In the genomic region with DNA sequence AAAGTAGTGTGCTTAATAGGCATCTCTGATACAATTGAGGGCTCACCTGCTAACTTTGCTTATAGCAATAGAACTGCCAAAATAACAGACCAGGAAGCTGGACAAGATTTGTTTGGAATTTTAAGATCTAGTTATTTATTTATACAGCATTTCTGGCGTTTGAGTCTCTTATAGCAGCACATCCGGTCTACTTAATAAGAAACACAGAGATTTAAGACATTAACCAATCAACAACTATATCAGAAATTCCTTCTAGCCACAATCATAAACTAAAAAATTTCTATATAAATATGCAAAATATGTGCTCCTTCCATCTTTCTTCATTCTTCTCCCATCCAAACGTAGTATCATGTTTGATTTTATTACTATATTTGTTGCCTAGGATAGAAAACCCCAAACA, we compare ENCODE assay signal across 29 cellular contexts.
"Had no signal": no experiment of that assay in that cellular context is flagged by ENCODE, and none has a peak within 500 bp of the region (broad histone marks: within the 10 kb centered on the region; RNA-seq: fewer than 3 reads in every experiment).

No MANE protein-coding gene starts in this region.

- H3K27ac ChIP-seq: left lung, lower lobe of right lung, neural progenitor cell, neutrophil, parathyroid adenoma, psoas muscle, right lobe of liver, skin epidermis, stomach, testis, thyroid gland, transverse colon, upper lobe of left lung, vagina had no signal

- H3K36me3 ChIP-seq: left lung, lower lobe of right lung, neural progenitor cell, neutrophil, right lobe of liver, stomach, thyroid gland, transverse colon, upper lobe of left lung, vagina had no signal

- H3K9ac ChIP-seq: neural progenitor cell, parathyroid adenoma had no signal

- DNase-seq: hippocampal formation; kidney; left colon; left lung; lower lobe of right lung; mammary epithelial cell; mesendoderm; naive B cell; natural killer cell; nephron progenitor cell; occipital lobe; psoas muscle; right lobe of liver; stimulated activated CD4-positive, alpha-beta T cell treated with anti-CD3 and anti-CD28 coated beads, Interleukin-12 subunit alpha, Interleukin-12 subunit beta, amount 100 ng/mL, for 4 hours; stimulated activated CD4-positive, alpha-beta T cell treated with anti-CD3 and anti-CD28 coated beads, Interleukin-15, amount 100 ng/mL, for 24 hours; stimulated activated CD4-positive, alpha-beta T cell treated with anti-CD3 and anti-CD28 coated beads, Interleukin-2, amount 100 ng/mL, for 24 hours; stimulated activated CD4-positive, alpha-beta T cell treated with anti-CD3 and anti-CD28 coated beads, Interleukin-4, amount 100 ng/mL, for 1 hour; stimulated activated naive B cell treated with anti-CD40 and anti-IgM and Interleukin-4, amounts not matched to agents 10 μg/mL and 1 μg/mL and 100 μg/mL, for 72 hours; stimulated activated naive CD8-positive, alpha-beta T cell treated with anti-CD3 and anti-CD28 coated beads, Interleukin-15, Interleukin-2, amounts not matched to agents 100 U/mL and 50 U/mL, for 24 hours; stomach; testis; thyroid gland; transverse colon; upper lobe of left lung had no signal

- H3K4me3 ChIP-seq: left lung, lower lobe of right lung, neural progenitor cell, psoas muscle, right lobe of liver, skin epidermis, stomach, testis, thyroid gland, transverse colon, upper lobe of left lung, vagina had no signal

- H3K9me3 ChIP-seq: left lung, lower lobe of right lung, neutrophil, psoas muscle, right lobe of liver, stomach, testis, thyroid gland, transverse colon, upper lobe of left lung, vagina had no signal
